33 cellular contexts compared by ENCODE assay signal in genomic region chr6:96886519-96886918, GRCh38. TPM values are rescaled to one million over a fixed set of nuclear protein-coding genes. Genes with fewer than 3 reads are reported as not detected.
"Had no signal": no experiment of that assay in that cellular context is flagged by ENCODE, and none has a peak within 500 bp of the region (broad histone marks: within the 10 kb centered on the region; RNA-seq: fewer than 3 reads in every experiment).

No MANE protein-coding gene starts in this region.

- H3K4me3 ChIP-seq: adrenal gland, body of pancreas, breast epithelium had no signal

- FAIRE-seq: astrocyte, TTC549 had no signal

- H3K4me1 ChIP-seq: adrenal gland, body of pancreas, breast epithelium had no signal

- H3K9me3 ChIP-seq: adrenal gland, body of pancreas, breast epithelium had no signal

- H3K27ac ChIP-seq: adrenal gland, body of pancreas, brain microvascular endothelial cell, breast epithelium, VCaP had no signal

- H3K27me3 ChIP-seq: adrenal gland, body of pancreas, brain microvascular endothelial cell, breast epithelium had no signal

- H3K36me3 ChIP-seq: brain microvascular endothelial cell, breast epithelium had no signal

- DNase-seq: activated B cell treated with CpG ODN at 0.5 μM for 24 hours; activated CD4-positive, alpha-beta memory T cell treated with anti-CD3 and anti-CD28 coated beads for 36 hours; activated CD4-positive, alpha-beta T cell treated with anti-CD3 and anti-CD28 coated beads for 4 hours; activated CD4-positive, alpha-beta T cell treated with anti-CD3 and anti-CD28 coated beads, Interleukin-2, amount 10 ng/mL, durations not matched to agents 24 days and 14 days; activated CD4-positive, alpha-beta T cell treated with anti-CD3 and anti-CD28 coated beads, Interleukin-2, amount 50 U/mL, for 1 hour; activated CD4-positive, alpha-beta T cell treated with anti-CD3 and anti-CD28 coated beads, Interleukin-2, amount 50 U/mL, for 4 hours; activated CD4-positive, CD25-positive, alpha-beta regulatory T cell treated with anti-CD3 and anti-CD28 coated beads, Interleukin-2, amount 50 U/mL, for 72 hours; activated CD8-positive, alpha-beta memory T cell treated with anti-CD3 and anti-CD28 coated beads, Interleukin-2, amount 50 U/mL, for 4 hours; activated CD8-positive, alpha-beta T cell treated with anti-CD3 and anti-CD28 coated beads for 36 hours; activated effector memory CD4-positive, alpha-beta T cell treated with anti-CD3 and anti-CD28 coated beads, Interleukin-2, amount 50 U/mL, for 16 hours; activated gamma-delta T cell treated with Interleukin-2 at 50 U/mL for 16 hours; activated naive CD4-positive, alpha-beta T cell; activated naive CD4-positive, alpha-beta T cell treated with anti-CD3 and anti-CD28 coated beads for 36 hours; activated naive CD4-positive, alpha-beta T cell treated with anti-CD3 and anti-CD28 coated beads, Interleukin-2, amount 50 U/mL, for 16 hours; activated naive CD8-positive, alpha-beta T cell treated with anti-CD3 and anti-CD28 coated beads for 36 hours; activated T-cell treated with anti-CD3 and anti-CD28 coated beads for 4 hours; activated T-cell treated with anti-CD3 and anti-CD28 coated beads, Interleukin-2, amount 50 U/mL, for 1 hour; activated T-cell treated with anti-CD3 and anti-CD28 coated beads, Interleukin-2, amount 50 U/mL, for 4 hours; activated T-cell treated with anti-CD3 and anti-CD28 coated beads, Interleukin-2, amount 50 U/mL, for 72 hours; adrenal gland; amniotic stem cell; aorta; body of pancreas; brain microvascular endothelial cell; central memory CD4-positive, alpha-beta T cell; T-helper 2 cell; T-helper 9 cell had no signal

- ATAC-seq: activated CD8-positive, alpha-beta T cell treated with anti-CD3 and anti-CD28 coated beads for 36 hours; activated naive CD4-positive, alpha-beta T cell treated with anti-CD3 and anti-CD28 coated beads, Interleukin-2, amount 50 U/mL, for 72 hours; activated T-cell treated with anti-CD3 and anti-CD28 coated beads, Interleukin-2, amount 50 U/mL, for 4 hours; activated T-cell treated with anti-CD3 and anti-CD28 coated beads, Interleukin-2, amount 50 U/mL, for 72 hours; activated T-helper 17 cell treated with anti-CD3 and anti-CD28 coated beads, Interleukin-2, amount 50 U/mL, for 72 hours; body of pancreas had no signal

RNA-seq across cellular contexts. Expression of gene KLHL32, which starts 38.0 kb away (rescaled TPM):
- total RNA-seq: astrocyte had no signal
